ENCODE assay signal across 16 cellular contexts in genomic region chr13:110535526-110535925, GRCh38.
"Had no signal": no experiment of that assay in that cellular context is flagged by ENCODE, and none has a peak within 500 bp of the region (broad histone marks: within the 10 kb centered on the region; RNA-seq: fewer than 3 reads in every experiment).

No MANE protein-coding gene starts in this region.

- H3K27ac Mint-ChIP-seq: activated CD8-positive, alpha-beta T cell treated with anti-CD3 and anti-CD28 coated beads for 36 hours; activated naive CD8-positive, alpha-beta T cell treated with anti-CD3 and anti-CD28 coated beads, Interleukin-2, amount 10 ng/mL, durations not matched to agents 7 days and 5 days; natural killer cell; stimulated activated memory B cell treated with anti-CD40 and anti-IgM and Interleukin-4, amounts not matched to agents 10 μg/mL and 1 μg/mL and 100 μg/mL, for 72 hours had no signal

- H3K4me1 ChIP-seq: uterus had no signal

- H3K4me3 ChIP-seq: mucosa of descending colon, right atrium auricular region, suprapubic skin, uterus had no signal

- H3K4me3 Mint-ChIP-seq: activated CD8-positive, alpha-beta T cell treated with anti-CD3 and anti-CD28 coated beads for 36 hours; natural killer cell; stimulated activated memory B cell treated with anti-CD40 and anti-IgM and Interleukin-4, amounts not matched to agents 10 μg/mL and 1 μg/mL and 100 μg/mL, for 72 hours had no signal

- H3K36me3 ChIP-seq: right atrium auricular region, suprapubic skin, uterus had no signal

- H3K36me3 Mint-ChIP-seq: natural killer cell; stimulated activated memory B cell treated with anti-CD40 and anti-IgM and Interleukin-4, amounts not matched to agents 10 μg/mL and 1 μg/mL and 100 μg/mL, for 72 hours had no signal

- ATAC-seq: activated CD8-positive, alpha-beta T cell treated with anti-CD3 and anti-CD28 coated beads for 36 hours had no signal

- H3K27me3 Mint-ChIP-seq: activated CD8-positive, alpha-beta T cell treated with anti-CD3 and anti-CD28 coated beads for 36 hours; activated naive CD8-positive, alpha-beta T cell treated with anti-CD3 and anti-CD28 coated beads, Interleukin-2, amount 10 ng/mL, durations not matched to agents 7 days and 5 days; stimulated activated memory B cell treated with anti-CD40 and anti-IgM and Interleukin-4, amounts not matched to agents 10 μg/mL and 1 μg/mL and 100 μg/mL, for 72 hours had no signal

- H3K9me3 Mint-ChIP-seq: activated CD8-positive, alpha-beta T cell treated with anti-CD3 and anti-CD28 coated beads for 36 hours; natural killer cell; stimulated activated memory B cell treated with anti-CD40 and anti-IgM and Interleukin-4, amounts not matched to agents 10 μg/mL and 1 μg/mL and 100 μg/mL, for 72 hours had no signal

- H3K4me1 Mint-ChIP-seq: natural killer cell had no signal

- DNase-seq: activated CD4-positive, alpha-beta T cell treated with anti-CD3 and anti-CD28 coated beads for 4 hours; activated CD8-positive, alpha-beta memory T cell treated with anti-CD3 and anti-CD28 coated beads, Interleukin-2, amount 50 U/mL, for 48 hours; activated CD8-positive, alpha-beta T cell treated with anti-CD3 and anti-CD28 coated beads for 36 hours; activated naive CD8-positive, alpha-beta T cell treated with anti-CD3 and anti-CD28 coated beads, Interleukin-2, amount 10 ng/mL, durations not matched to agents 7 days and 5 days; aorta; cortex of kidney; kidney glomerular epithelial cell; mucosa of descending colon; natural killer cell; stimulated activated CD4-positive, alpha-beta T cell treated with anti-CD3 and anti-CD28 coated beads, Interleukin-1b, Interleukin-23, amount 100 ng/mL, for 48 hours; T1000; uterus had no signal

- H3K27me3 ChIP-seq: right atrium auricular region, suprapubic skin, uterus had no signal

- H3K27ac ChIP-seq: suprapubic skin, uterus, VCaP had no signal

- H3K9me3 ChIP-seq: mucosa of descending colon, right atrium auricular region, suprapubic skin, uterus had no signal
